Comparison of ENCODE assay signal across 19 cellular contexts in the genomic region with DNA sequence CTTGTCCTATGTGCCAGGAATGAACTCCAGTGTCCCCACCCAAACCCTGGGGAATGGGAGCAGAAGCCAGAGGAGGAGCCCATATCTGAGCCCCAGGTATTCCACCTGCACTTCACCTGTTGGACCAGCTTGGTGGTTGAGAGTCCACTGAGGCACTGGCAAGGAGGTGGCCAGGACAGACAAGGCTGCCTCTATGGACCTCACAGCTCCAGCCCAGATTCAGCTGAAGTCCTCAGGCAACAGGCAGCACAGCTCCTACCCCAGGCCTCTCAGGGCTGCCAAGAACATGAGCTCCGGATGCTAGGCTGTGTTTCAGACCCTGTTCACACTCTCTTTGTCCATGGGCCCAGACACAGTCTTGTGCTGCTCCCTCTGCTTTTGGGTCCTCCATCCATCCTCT. TPM values are rescaled to one million over a fixed set of nuclear protein-coding genes. Genes with fewer than 3 reads are reported as not detected.
DNase-seq lines count a peak whose midpoint lies in the region; ATAC-seq and TF ChIP-seq lines count a peak whose summit lies in the region.
"Had no signal": no experiment of that assay in that cellular context is flagged by ENCODE, and none has a peak within 500 bp of the region (broad histone marks: within the 10 kb centered on the region; RNA-seq: fewer than 3 reads in every experiment).

No MANE protein-coding gene starts in this region.

- no peaks in the 10 kb centered on the region for H3K36me3 ChIP-seq in hepatocyte (replicated peaks; ENCODE audit: insufficient read depth, low read depth)
- H3K36me3 ChIP-seq: BLaER1, HAP-1 had no signal

- no peak overlapping the region for H3K4me3 Mint-ChIP-seq in activated CD8-positive, alpha-beta memory T cell treated with anti-CD3 and anti-CD28 coated beads, Interleukin-2, amount 10 ng/mL, durations not matched to agents 7 days and 5 days
- H3K4me3 Mint-ChIP-seq in osteocyte (ENCODE audit: unreplicated experiment): no peak overlapping the region
- H3K4me3 Mint-ChIP-seq: CD14-positive monocyte; CD4-positive, alpha-beta memory T cell had no signal

- no peaks in the 10 kb centered on the region for H3K79me2 ChIP-seq in hepatocyte

- H2AFZ ChIP-seq in hepatocyte: no peak overlapping the region

- no peak overlapping the region for H3K27ac ChIP-seq in hepatocyte
- H3K27ac ChIP-seq: BLaER1, HL-60 had no signal

- H3K4me2 ChIP-seq in hepatocyte: no peak overlapping the region
- H3K4me2 ChIP-seq: BLaER1 had no signal

- no peak for ATAC-seq in activated CD8-positive, alpha-beta memory T cell treated with anti-CD3 and anti-CD28 coated beads, Interleukin-2, amount 10 ng/mL, durations not matched to agents 7 days and 5 days
- no peak for ATAC-seq in HG02870 (IDR thresholded peaks at IDR 0.05; ENCODE audit: unreplicated experiment)

- H3K9me2 ChIP-seq in hepatocyte (replicated peaks; ENCODE audit: insufficient read depth): no peaks in the 10 kb centered on the region

- H3K9me3 ChIP-seq in hepatocyte (ENCODE audit: low read depth): no peaks in the 10 kb centered on the region
- H3K9me3 ChIP-seq: HAP-1 had no signal

- no peak for TF ChIP-seq CTCF in hepatocyte (IDR thresholded peaks at IDR 0.05; ENCODE audit: poor library complexity)
- TF ChIP-seq CTCF in osteocyte (IDR thresholded peaks at IDR 0.05): no peak

- H3K4me3 ChIP-seq in hepatocyte: no peak overlapping the region
- H3K4me3 ChIP-seq: BLaER1, HAP-1 had no signal

- H4K20me1 ChIP-seq in hepatocyte (ENCODE audit: insufficient read depth, poor library complexity, severe bottlenecking): no peaks in the 10 kb centered on the region
- H4K20me1 ChIP-seq: BLaER1 had no signal

- no peaks in the 10 kb centered on the region for H3K4me1 ChIP-seq in hepatocyte (ENCODE audit: insufficient read depth)
- H3K4me1 ChIP-seq: BLaER1, HAP-1 had no signal

- peaks cover 22% of the 10 kb centered on the region for H3K27me3 Mint-ChIP-seq in activated CD8-positive, alpha-beta memory T cell treated with anti-CD3 and anti-CD28 coated beads, Interleukin-2, amount 10 ng/mL, durations not matched to agents 7 days and 5 days
- peaks cover 46% of the 10 kb centered on the region for H3K27me3 Mint-ChIP-seq in osteocyte (ENCODE audit: unreplicated experiment)

- 86% methylated on average over 1 of the region's 1 CpG for WGBS in hepatocyte (ENCODE audit: low lambda C conversion rate, missing lambda C conversion rate)

- peak; percentile 32 for DNase-seq in activated CD8-positive, alpha-beta memory T cell treated with anti-CD3 and anti-CD28 coated beads for 24 hours
- DNase-seq in activated CD8-positive, alpha-beta memory T cell treated with anti-CD3 and anti-CD28 coated beads, Interleukin-2, amount 10 ng/mL, durations not matched to agents 7 days and 5 days: no peak
- DNase-seq in hepatocyte (ENCODE audit: low spot score): peak; percentile 1
- DNase-seq in osteocyte (ENCODE audit: extremely low spot score, unreplicated experiment): peak; percentile 71
- DNase-seq in Kasumi-1 (lab: John Stamatoyannopoulos, UW): no peak
- DNase-seq in DMS114 treated with DMSO at 0.1 percent for 48 hours (lab: John Stamatoyannopoulos, UW; ENCODE audit: unreplicated experiment): no peak
- DNase-seq: 8988T; CD4-positive, alpha-beta memory T cell; DMS79 treated with DMSO at 0.1 percent for 48 hours; GF-D8 had no signal

- H3K9me3 Mint-ChIP-seq in activated CD8-positive, alpha-beta memory T cell treated with anti-CD3 and anti-CD28 coated beads, Interleukin-2, amount 10 ng/mL, durations not matched to agents 7 days and 5 days (ENCODE audit: low read depth): no peaks in the 10 kb centered on the region
- peaks cover 3% of the 10 kb centered on the region for H3K9me3 Mint-ChIP-seq in osteocyte (ENCODE audit: unreplicated experiment)

- CTCF ChIA-PET in activated CD8-positive, alpha-beta memory T cell treated with anti-CD3 and anti-CD28 coated beads, Interleukin-2, amount 10 ng/mL, durations not matched to agents 7 days and 5 days (lab: Charles Lee): interaction anchor here (1.2 kb wide), 1 partner anchor 102 kb away, joined by 3 read pairs; no protein-coding TSS in a partner anchor

- H3K36me3 Mint-ChIP-seq in activated CD8-positive, alpha-beta memory T cell treated with anti-CD3 and anti-CD28 coated beads, Interleukin-2, amount 10 ng/mL, durations not matched to agents 7 days and 5 days: no peaks in the 10 kb centered on the region
- no peaks in the 10 kb centered on the region for H3K36me3 Mint-ChIP-seq in osteocyte (ENCODE audit: unreplicated experiment)
- H3K36me3 Mint-ChIP-seq: CD14-positive monocyte had no signal

- no peaks in the 10 kb centered on the region for H3K27me3 ChIP-seq in hepatocyte
- H3K27me3 ChIP-seq: BLaER1 had no signal

- no peaks in the 10 kb centered on the region for H3K4me1 Mint-ChIP-seq in activated CD8-positive, alpha-beta memory T cell treated with anti-CD3 and anti-CD28 coated beads, Interleukin-2, amount 10 ng/mL, durations not matched to agents 7 days and 5 days
- no peaks in the 10 kb centered on the region for H3K4me1 Mint-ChIP-seq in osteocyte (ENCODE audit: unreplicated experiment)
- H3K4me1 Mint-ChIP-seq: CD14-positive monocyte; CD4-positive, alpha-beta memory T cell had no signal

- no peak overlapping the region for H3K27ac Mint-ChIP-seq in activated CD8-positive, alpha-beta memory T cell treated with anti-CD3 and anti-CD28 coated beads, Interleukin-2, amount 10 ng/mL, durations not matched to agents 7 days and 5 days
- no peak overlapping the region for H3K27ac Mint-ChIP-seq in osteocyte (ENCODE audit: unreplicated experiment)
- H3K27ac Mint-ChIP-seq: CD14-positive monocyte; CD4-positive, alpha-beta memory T cell had no signal

RNA-seq across cellular contexts. Expression of a gene that starts 2.9 kb away (rescaled TPM):
- total RNA-seq in activated CD8-positive, alpha-beta memory T cell treated with anti-CD3 and anti-CD28 coated beads, Interleukin-2, amount 10 ng/mL, durations not matched to agents 7 days and 5 days: not detected
- not detected in 2 replicates for total RNA-seq in hepatocyte
- polyA plus RNA-seq in hepatocyte: not detected in 2 replicates
- not detected in 2 replicates for total RNA-seq in osteocyte
- total RNA-seq: A673; CD4-positive, alpha-beta memory T cell; H1; HT1080 had no signal
- polyA plus RNA-seq: AG04450; CD14-positive monocyte; CD4-positive, alpha-beta memory T cell; H1 had no signal

RNA-seq across cellular contexts. Expression of a gene that starts 5.9 kb away (rescaled TPM):
- not detected for total RNA-seq in activated CD8-positive, alpha-beta memory T cell treated with anti-CD3 and anti-CD28 coated beads, Interleukin-2, amount 10 ng/mL, durations not matched to agents 7 days and 5 days
- 0.12 and 0.63 TPM in 2 replicates for total RNA-seq in hepatocyte
- polyA plus RNA-seq in hepatocyte: 0.23 and 0.49 TPM in 2 replicates
- not detected in 2 replicates for total RNA-seq in osteocyte
- total RNA-seq: A673; CD4-positive, alpha-beta memory T cell; H1; HT1080 had no signal
- polyA plus RNA-seq: AG04450; CD14-positive monocyte; CD4-positive, alpha-beta memory T cell; H1 had no signal

RNA-seq across cellular contexts. Expression of a gene that starts 12.2 kb away (rescaled TPM):
- total RNA-seq in activated CD8-positive, alpha-beta memory T cell treated with anti-CD3 and anti-CD28 coated beads, Interleukin-2, amount 10 ng/mL, durations not matched to agents 7 days and 5 days: not detected
- total RNA-seq in hepatocyte: not detected in 2 replicates
- not detected in 2 replicates for polyA plus RNA-seq in hepatocyte
- not detected in 2 replicates for total RNA-seq in osteocyte
- total RNA-seq: A673; CD4-positive, alpha-beta memory T cell; H1; HT1080 had no signal
- polyA plus RNA-seq: AG04450; CD14-positive monocyte; CD4-positive, alpha-beta memory T cell; H1 had no signal

RNA-seq across cellular contexts. Expression of a gene that starts 59.6 kb away (rescaled TPM):
- total RNA-seq in activated CD8-positive, alpha-beta memory T cell treated with anti-CD3 and anti-CD28 coated beads, Interleukin-2, amount 10 ng/mL, durations not matched to agents 7 days and 5 days: under 1 TPM in 1 of 2 experiments, not detected in 1; 0.42 TPM
- total RNA-seq in hepatocyte (not detected in 2 replicates), osteocyte (not detected in 2 replicates)
- not detected in 2 replicates for polyA plus RNA-seq in hepatocyte
- total RNA-seq: A673; CD4-positive, alpha-beta memory T cell; H1; HT1080 had no signal
- polyA plus RNA-seq: AG04450, CD14-positive monocyte, H1 had no signal

Comparison
In these comparisons a context has a peak if more than half of its experiments do, and no peak if none do; other contexts are left out.
1. DNase-seq: peak in activated CD8-positive, alpha-beta memory T cell treated with anti-CD3 and anti-CD28 coated beads for 24 hours (single experiment), hepatocyte (single experiment) and osteocyte (single experiment); none in activated CD8-positive, alpha-beta memory T cell treated with anti-CD3 and anti-CD28 coated beads, Interleukin-2, amount 10 ng/mL, durations not matched to agents 7 days and 5 days (single experiment), Kasumi-1 (0 of 2) and DMS114 treated with DMSO at 0.1 percent for 48 hours (single experiment).